ENCODE assay signal across 9 cellular contexts in the genomic region with DNA sequence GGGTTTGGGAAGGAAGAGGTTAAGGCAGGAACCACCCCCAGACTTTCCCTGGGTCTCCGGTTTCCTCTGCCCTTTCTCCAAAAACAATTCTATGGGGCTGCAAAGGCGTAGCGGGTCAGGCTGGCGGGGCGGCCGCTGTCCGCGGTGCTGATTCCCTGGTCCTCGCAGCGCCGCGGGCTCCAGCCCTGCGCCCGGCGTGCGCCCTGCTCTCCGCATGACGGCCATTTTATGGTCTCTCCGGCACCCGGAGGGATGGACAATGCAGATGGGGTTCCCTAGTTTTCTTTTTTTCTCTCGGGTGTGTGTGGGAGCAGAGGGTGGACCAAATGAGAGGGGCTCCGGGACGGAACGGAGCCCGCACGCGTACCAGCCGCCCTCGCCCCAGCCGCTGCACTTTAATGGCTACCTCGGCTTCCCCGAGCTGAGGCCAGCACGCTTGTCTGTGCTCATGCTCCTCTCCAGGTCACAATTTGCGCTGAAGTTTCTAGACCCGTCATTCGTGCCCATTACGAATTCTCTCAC. TPM values are rescaled to one million over a fixed set of nuclear protein-coding genes. Genes with fewer than 3 reads are reported as not detected.
A peak's percentile ranks its signal among the peaks of the same experiment; 100 is the strongest.
DNase-seq lines count a peak whose midpoint lies in the region; ATAC-seq, FAIRE-seq and TF ChIP-seq lines count a peak whose summit lies in the region.
"Had no signal": no experiment of that assay in that cellular context is flagged by ENCODE, and none has a peak within 500 bp of the region (broad histone marks: within the 10 kb centered on the region; RNA-seq: fewer than 3 reads in every experiment).

No MANE protein-coding gene starts in this region.

- FAIRE-seq in GM12892 (lab: Jason Lieb, UNC) = no peak

- peaks cover 0 to 57% (median 12%) of the 10 kb centered on the region in 4 donors for H3K27me3 ChIP-seq in esophagus squamous epithelium

- WGBS in esophagus squamous epithelium, 2 donors = 16% methylated on average over 16 of the region's 37 CpGs; no CpG with 5 or more reads in 1 of the 2 donors

- H3K36me3 ChIP-seq in esophagus squamous epithelium = no peaks in the 10 kb centered on the region

- H3K4me3 ChIP-seq in esophagus squamous epithelium = no peak overlapping the region

- TF ChIP-seq POLR2A in GM12892 (IDR thresholded peaks at IDR 0.05; ENCODE audit: low read depth, low read length) = no peak
- no peak for TF ChIP-seq POLR2A in esophagus squamous epithelium (IDR thresholded peaks at IDR 0.05)

- intact Hi-C loops in esophagus squamous epithelium (cut with DNase I) = no loop called here

- no peak for ATAC-seq in HG03135 (IDR thresholded peaks at IDR 0.05; ENCODE audit: unreplicated experiment)
- no peak for ATAC-seq in HG03442 (IDR thresholded peaks at IDR 0.05; ENCODE audit: unreplicated experiment)

- DNase-seq in GM12892 (ENCODE audit: insufficient read length) = peak; percentile 23
- peak; percentile 32 for DNase-seq in NCI-H510A (lab: John Stamatoyannopoulos, UW)
- peak; percentile 28 for DNase-seq in epidermal melanocyte (ENCODE audit: insufficient read length, low spot score)
- DNase-seq in myocyte (ENCODE audit: low read depth) = peak; percentile 21
- DNase-seq in esophagus squamous epithelium (lab: John Stamatoyannopoulos, UW) = no peak
- DNase-seq in NCI-H2196 (lab: John Stamatoyannopoulos, UW; ENCODE audit: unreplicated experiment) = no peak

- TF ChIP-seq CTCF in esophagus squamous epithelium (IDR thresholded peaks at IDR 0.05) = no peak

- H3K4me1 ChIP-seq in esophagus squamous epithelium = peaks cover 0 to 10% (median 0%) of the 10 kb centered on the region in 3 donors

- no peak overlapping the region for H3K27ac ChIP-seq in esophagus squamous epithelium

- H3K9me3 ChIP-seq in esophagus squamous epithelium = peaks cover 0 to 8% (median 0%) of the 10 kb centered on the region in 3 donors

RNA-seq across cellular contexts. Expression of a gene that starts 1.6 kb away (rescaled TPM):
- not detected for polyA plus RNA-seq in GM12892 (2012; ENCODE audit: missing spikeins)
- total RNA-seq in myocyte (not detected in 2 replicates), esophagus squamous epithelium (not detected)
- polyA plus RNA-seq in myocyte (2012) = not detected
- total RNA-seq: HT1080 had no signal

Comparison
In these comparisons a context has a peak if more than half of its experiments do, and no peak if none do; other contexts are left out.
1. DNase-seq: peak in GM12892 (single experiment), NCI-H510A (single experiment), epidermal melanocyte (single experiment) and myocyte (single experiment); none in esophagus squamous epithelium (single experiment) and NCI-H2196 (single experiment).